2 cellular contexts compared by ENCODE assay signal in the genomic region with DNA sequence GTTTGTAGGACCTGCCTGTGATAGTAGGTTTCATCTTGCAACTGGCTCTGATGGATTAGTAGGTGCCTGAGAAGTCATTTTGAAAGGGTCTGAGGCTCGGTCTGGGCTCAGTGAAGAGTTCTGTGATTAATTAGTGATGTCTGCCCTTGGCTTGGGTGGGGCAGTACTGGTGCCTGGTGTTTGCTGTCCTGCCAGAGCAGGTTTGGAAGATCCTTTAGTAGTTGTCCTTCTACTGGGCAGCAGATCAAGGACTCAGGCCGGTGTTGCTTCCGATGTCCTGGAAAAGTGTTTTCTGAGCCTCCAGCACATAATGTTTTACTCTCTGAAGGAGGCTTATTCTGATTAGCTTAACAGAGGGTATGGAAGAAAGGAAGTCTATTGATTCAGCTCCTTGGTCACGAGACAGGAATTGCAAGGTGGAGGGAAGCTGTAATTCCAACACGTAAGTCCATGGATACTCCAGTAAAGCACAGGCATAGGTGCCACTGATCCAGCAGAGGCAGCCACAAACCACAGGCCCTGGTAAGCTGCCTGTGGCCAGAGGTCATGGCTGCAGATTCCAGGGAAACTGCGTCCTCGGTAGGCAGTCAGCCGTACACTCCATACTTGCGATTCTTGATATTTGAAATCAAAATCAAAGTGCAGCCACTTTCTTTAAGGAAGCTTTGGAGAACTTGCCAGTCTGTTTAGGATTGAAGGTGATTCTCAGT.
TF ChIP-seq lines count a peak whose summit lies in the region.

No MANE protein-coding gene starts in this region.

TF ChIP-seq in A549, 52 proteins besides CTCF, POLR2A, EP300 and RAD21 (continued from another document):
- TF ChIP-seq, protein P1, sequence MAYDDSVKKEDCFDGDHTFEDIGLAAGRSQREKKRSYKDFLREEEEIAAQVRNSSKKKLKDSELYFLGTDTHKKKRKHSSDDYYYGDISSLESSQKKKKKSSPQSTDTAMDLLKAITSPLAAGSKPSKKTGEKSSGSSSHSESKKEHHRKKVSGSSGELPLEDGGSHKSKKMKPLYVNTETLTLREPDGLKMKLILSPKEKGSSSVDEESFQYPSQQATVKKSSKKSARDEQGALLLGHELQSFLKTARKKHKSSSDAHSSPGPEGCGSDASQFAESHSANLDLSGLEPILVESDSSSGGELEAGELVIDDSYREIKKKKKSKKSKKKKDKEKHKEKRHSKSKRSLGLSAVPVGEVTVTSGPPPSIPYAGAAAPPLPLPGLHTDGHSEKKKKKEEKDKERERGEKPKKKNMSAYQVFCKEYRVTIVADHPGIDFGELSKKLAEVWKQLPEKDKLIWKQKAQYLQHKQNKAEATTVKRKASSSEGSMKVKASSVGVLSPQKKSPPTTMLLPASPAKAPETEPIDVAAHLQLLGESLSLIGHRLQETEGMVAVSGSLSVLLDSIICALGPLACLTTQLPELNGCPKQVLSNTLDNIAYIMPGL (CRISPR knock-in tag; IDR thresholded peaks at IDR 0.05; ENCODE audit: borderline replicate concordance), result no peak
- TF ChIP-seq POLR2AphosphoS2 (conservative IDR thresholded peaks at IDR 0.05; ENCODE audit: low read length) (no peak), HDAC2 (IDR thresholded peaks at IDR 0.05) (no peak), FOSL2 (IDR thresholded peaks at IDR 0.05) (no peak), FOSL2 (CRISPR knock-in tag; IDR thresholded peaks at IDR 0.05) (no peak), MYC (IDR thresholded peaks at IDR 0.05; ENCODE audit: borderline replicate concordance, low read length) (no peak), HOXB5 (CRISPR knock-in tag; IDR thresholded peaks at IDR 0.05) (no peak)
- TF ChIP-seq, protein P2, sequence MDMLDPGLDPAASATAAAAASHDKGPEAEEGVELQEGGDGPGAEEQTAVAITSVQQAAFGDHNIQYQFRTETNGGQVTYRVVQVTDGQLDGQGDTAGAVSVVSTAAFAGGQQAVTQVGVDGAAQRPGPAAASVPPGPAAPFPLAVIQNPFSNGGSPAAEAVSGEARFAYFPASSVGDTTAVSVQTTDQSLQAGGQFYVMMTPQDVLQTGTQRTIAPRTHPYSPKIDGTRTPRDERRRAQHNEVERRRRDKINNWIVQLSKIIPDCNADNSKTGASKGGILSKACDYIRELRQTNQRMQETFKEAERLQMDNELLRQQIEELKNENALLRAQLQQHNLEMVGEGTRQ (IDR thresholded peaks at IDR 0.05), result no peak

TF ChIP-seq in HEK293T, 16 proteins besides CTCF, POLR2A, EP300 and RAD21 (continued from another document):
- TF ChIP-seq ELF4 (IDR thresholded peaks at IDR 0.05) (no peak), NFRKB (IDR thresholded peaks at IDR 0.05) (no peak), ZNF384 (IDR thresholded peaks at IDR 0.05) (no peak)
